8 cellular contexts compared by ENCODE assay signal in genomic region chr3:50237754-50238548, GRCh38. TPM values are rescaled to one million over a fixed set of nuclear protein-coding genes. Genes with fewer than 3 reads are reported as not detected.
DNase-seq lines count a peak whose midpoint lies in the region; ATAC-seq and TF ChIP-seq lines count a peak whose summit lies in the region.

No MANE protein-coding gene starts in this region.

- H3K9me3 ChIP-seq in prostate gland = no peaks in the 10 kb centered on the region

- H3K4me3 ChIP-seq in AG09309 (ENCODE audit: control insufficient read depth, low read depth, low read length) = peak overlapping the region; percentile 93
- peak overlapping the region; percentile 69 to 97 for H3K4me3 ChIP-seq in prostate gland

- TF ChIP-seq POLR2A in GM19099 (IDR thresholded peaks at IDR 0.05; ENCODE audit: extremely low read depth, insufficient read length, low read depth) (peak; percentile 71), prostate gland (IDR thresholded peaks at IDR 0.05) (peak; percentile 77)

- TF ChIP-seq CTCF in AG09309 (IDR thresholded peaks at IDR 0.05; ENCODE audit: control insufficient read depth, insufficient read depth, low read depth, low read length, missing control alignments) = no peak
- TF ChIP-seq CTCF in prostate gland (IDR thresholded peaks at IDR 0.05) = peak in 1 of 4 experiments; percentile 21

- no peaks in the 10 kb centered on the region for H3K9me3 Mint-ChIP-seq in IgD-negative memory B cell
- H3K9me3 Mint-ChIP-seq in activated naive CD8-positive, alpha-beta T cell treated with anti-CD3 and anti-CD28 coated beads, Interleukin-2, amount 50 U/mL, for 24 hours = no peaks in the 10 kb centered on the region

- H3K27me3 Mint-ChIP-seq in IgD-negative memory B cell = no peaks in the 10 kb centered on the region
- no peaks in the 10 kb centered on the region for H3K27me3 Mint-ChIP-seq in activated naive CD8-positive, alpha-beta T cell treated with anti-CD3 and anti-CD28 coated beads, Interleukin-2, amount 50 U/mL, for 24 hours

- no peaks in the 10 kb centered on the region for H3K27me3 ChIP-seq in prostate gland (replicated peaks; ENCODE audit: insufficient read depth)

- H3K4me1 ChIP-seq in prostate gland (replicated peaks) = peaks cover 25% of the 10 kb centered on the region

- DNase-seq in AG09309 (ENCODE audit: low read depth) (peak; percentile 62), SW 1271 (lab: John Stamatoyannopoulos, UW) (peak; percentile 45 to 74), left cardiac atrium (peak; percentile 93), prostate gland (ENCODE audit: low spot score) (peak; percentile 63), ureter (ENCODE audit: low spot score) (peak; percentile 90)
- peak; percentile 88 for DNase-seq in activated naive CD8-positive, alpha-beta T cell treated with anti-CD3 and anti-CD28 coated beads, Interleukin-2, amount 50 U/mL, for 24 hours

- WGBS in prostate gland = 2% methylated on average over 20 of the region's 31 CpGs

- peak overlapping the region; percentile 84 to 89 for H3K27ac ChIP-seq in prostate gland

- no peaks in the 10 kb centered on the region for H3K36me3 ChIP-seq in prostate gland

- H3K27ac Mint-ChIP-seq in IgD-negative memory B cell = peak overlapping the region; percentile 95 to 97 (median 96)
- H3K27ac Mint-ChIP-seq in activated naive CD8-positive, alpha-beta T cell treated with anti-CD3 and anti-CD28 coated beads, Interleukin-2, amount 50 U/mL, for 24 hours = peak overlapping the region; percentile 93

- H3K4me1 Mint-ChIP-seq in IgD-negative memory B cell = peaks cover 32 to 38% (median 34%) of the 10 kb centered on the region in 3 donors
- peaks cover 57% of the 10 kb centered on the region for H3K4me1 Mint-ChIP-seq in activated naive CD8-positive, alpha-beta T cell treated with anti-CD3 and anti-CD28 coated beads, Interleukin-2, amount 50 U/mL, for 24 hours

- H3K4me3 Mint-ChIP-seq in IgD-negative memory B cell = peak overlapping the region; percentile 96 to 98 (median 97)
- peak overlapping the region; percentile 98 for H3K4me3 Mint-ChIP-seq in activated naive CD8-positive, alpha-beta T cell treated with anti-CD3 and anti-CD28 coated beads, Interleukin-2, amount 50 U/mL, for 24 hours

- ATAC-seq in activated naive CD8-positive, alpha-beta T cell treated with anti-CD3 and anti-CD28 coated beads, Interleukin-2, amount 50 U/mL, for 24 hours = peak; percentile 51
- peak; percentile 59 to 65 for ATAC-seq in left cardiac atrium

- H3K36me3 Mint-ChIP-seq in IgD-negative memory B cell = no peaks in the 10 kb centered on the region
- H3K36me3 Mint-ChIP-seq in activated naive CD8-positive, alpha-beta T cell treated with anti-CD3 and anti-CD28 coated beads, Interleukin-2, amount 50 U/mL, for 24 hours (ENCODE audit: low read depth) = peaks cover 3% of the 10 kb centered on the region

- intact Hi-C loops in left cardiac atrium (cut with DNase I) (loop anchor here in 1 of 2 donors (10.0 kb wide), 1 partner anchor 87 kb away; the partner anchor contains the start of genes HYAL2 and TUSC2), prostate gland (cut with DNase I) (loop anchor here (5.0 kb wide), 1 partner anchor 84 kb away; the partner anchor contains the start of gene HYAL2)

RNA-seq across cellular contexts. Expression of gene GNAI2, which starts 1.9 kb away (rescaled TPM):
- polyA plus RNA-seq in IgD-negative memory B cell = 689 TPM
- total RNA-seq in left cardiac atrium (100 to 1,000 TPM; 179 to 181 TPM), prostate gland (100 to 1,000 TPM; 118 to 301 TPM), ureter (222 TPM)

RNA-seq across cellular contexts. Expression of gene SEMA3B, which starts 31.0 kb away (rescaled TPM):
- polyA plus RNA-seq in IgD-negative memory B cell = not detected
- 10 to 100 TPM; 14.3 to 32.6 TPM for total RNA-seq in left cardiac atrium
- total RNA-seq in prostate gland = 10 to 100 TPM in 1 of 2 donors, 1 to 10 TPM in 1; 8.7 to 32.0 TPM
- total RNA-seq in ureter = 18.2 TPM

RNA-seq across cellular contexts. Expression of gene SLC38A3, which starts 32.9 kb away (rescaled TPM):
- polyA plus RNA-seq in IgD-negative memory B cell = not detected
- total RNA-seq in left cardiac atrium = 1 to 10 TPM; 5.2 to 7.7 TPM
- total RNA-seq in prostate gland = 1 to 10 TPM in 1 of 2 donors, under 1 TPM in 1; 0.41 to 4.0 TPM
- 0.34 TPM for total RNA-seq in ureter

RNA-seq across cellular contexts. Expression of gene LSMEM2, which starts 40.9 kb away (rescaled TPM):
- polyA plus RNA-seq in IgD-negative memory B cell = 0.30 TPM
- 1 to 10 TPM; 1.4 to 6.6 TPM for total RNA-seq in left cardiac atrium
- not detected for total RNA-seq in prostate gland
- not detected for total RNA-seq in ureter

RNA-seq across cellular contexts. Expression of gene GNAT1, which starts 46.5 kb away (rescaled TPM):
- polyA plus RNA-seq in IgD-negative memory B cell = not detected
- not detected for total RNA-seq in left cardiac atrium
- not detected for total RNA-seq in prostate gland
- total RNA-seq in ureter = not detected

Comparison
In these comparisons a context has a peak if more than half of its experiments do, and no peak if none do; other contexts are left out.
1. Peak in every context shown above with its lines: DNase-seq, ATAC-seq, H3K4me3 ChIP-seq and H3K27ac ChIP-seq.